ENCODE assay signal across 10 cellular contexts in genomic region chr17:28334176-28334575, GRCh38. TPM values are rescaled to one million over a fixed set of nuclear protein-coding genes. Genes with fewer than 3 reads are reported as not detected.
DNase-seq lines count a peak whose midpoint lies in the region; ATAC-seq and TF ChIP-seq lines count a peak whose summit lies in the region.
"Had no signal": no experiment of that assay in that cellular context is flagged by ENCODE, and none has a peak within 500 bp of the region (broad histone marks: within the 10 kb centered on the region; RNA-seq: fewer than 3 reads in every experiment).

No MANE protein-coding gene starts in this region.

- H3K36me3 ChIP-seq in testis (ENCODE audit: low read depth, missing control alignments): no peaks in the 10 kb centered on the region

- no peaks in the 10 kb centered on the region for H3K27me3 ChIP-seq in testis

- no peaks in the 10 kb centered on the region for H3K27me3 Mint-ChIP-seq in activated CD4-positive, alpha-beta T cell treated with anti-CD3 and anti-CD28 coated beads, Interleukin-2, amount 10 ng/mL, durations not matched to agents 24 days and 14 days
- no peaks in the 10 kb centered on the region for H3K27me3 Mint-ChIP-seq in activated B cell treated with CpG ODN at 0.5 μM for 24 hours

- TF ChIP-seq CTCF in activated B cell treated with CpG ODN at 0.5 μM for 24 hours (IDR thresholded peaks at IDR 0.05) (no peak), testis (IDR thresholded peaks at IDR 0.05) (no peak)

- H3K36me3 Mint-ChIP-seq in activated CD4-positive, alpha-beta T cell treated with anti-CD3 and anti-CD28 coated beads, Interleukin-2, amount 10 ng/mL, durations not matched to agents 24 days and 14 days (ENCODE audit: low read depth): peaks cover 9% of the 10 kb centered on the region
- H3K36me3 Mint-ChIP-seq in activated B cell treated with CpG ODN at 0.5 μM for 24 hours (ENCODE audit: low read depth): peaks cover 28% of the 10 kb centered on the region

- ATAC-seq in activated B cell treated with CpG ODN at 0.5 μM for 24 hours (ENCODE audit: low read depth) (no peak), GM21515 (IDR thresholded peaks at IDR 0.05; ENCODE audit: unreplicated experiment) (no peak)

- 33 to 40% methylated on average over 6 of the region's 6 CpGs for WGBS in testis, 2 donors

- peaks cover 34% of the 10 kb centered on the region for H3K4me1 Mint-ChIP-seq in activated CD4-positive, alpha-beta T cell treated with anti-CD3 and anti-CD28 coated beads, Interleukin-2, amount 10 ng/mL, durations not matched to agents 24 days and 14 days
- peaks cover 35% of the 10 kb centered on the region for H3K4me1 Mint-ChIP-seq in activated B cell treated with CpG ODN at 0.5 μM for 24 hours

- CTCF ChIA-PET in activated B cell treated with CpG ODN at 0.5 μM for 24 hours (lab: Charles Lee): no interaction called here

- TF ChIP-seq POLR2A in testis (IDR thresholded peaks at IDR 0.05): no peak

- H3K4me3 ChIP-seq in testis: peak overlapping the region; percentile 82 to 83

- no peaks in the 10 kb centered on the region for H3K9me3 ChIP-seq in testis

- DNase-seq in activated CD4-positive, alpha-beta T cell treated with anti-CD3 and anti-CD28 coated beads, Interleukin-2, amount 10 ng/mL, durations not matched to agents 24 days and 14 days: no peak
- no peak for DNase-seq in activated CD4-positive, alpha-beta T cell treated with anti-CD3 and anti-CD28 coated beads, Interleukin-2, amount 50 U/mL, for 48 hours
- no peak for DNase-seq in activated B cell treated with CpG ODN at 0.5 μM for 24 hours
- peak; percentile 47 for DNase-seq in iris pigment epithelial cell (ENCODE audit: low read depth)
- DNase-seq in testis: no peak
- no peak for DNase-seq in DMS153 treated with DMSO at 0.1 percent for 48 hours (lab: John Stamatoyannopoulos, UW; ENCODE audit: unreplicated experiment)
- no peak for DNase-seq in NCI-H1092 (lab: John Stamatoyannopoulos, UW)

- H3K9me3 Mint-ChIP-seq in activated CD4-positive, alpha-beta T cell treated with anti-CD3 and anti-CD28 coated beads, Interleukin-2, amount 10 ng/mL, durations not matched to agents 24 days and 14 days: no peaks in the 10 kb centered on the region
- H3K9me3 Mint-ChIP-seq in activated B cell treated with CpG ODN at 0.5 μM for 24 hours: no peaks in the 10 kb centered on the region

- POLR2A ChIA-PET in activated B cell treated with CpG ODN at 0.5 μM for 24 hours (lab: Charles Lee): interaction anchor here (4.3 kb wide), 1 partner anchor 24 kb away, joined by 110 read pairs; the partner anchor contains the start of gene POLDIP2

- peak overlapping the region; percentile 96 for H3K27ac Mint-ChIP-seq in activated CD4-positive, alpha-beta T cell treated with anti-CD3 and anti-CD28 coated beads, Interleukin-2, amount 10 ng/mL, durations not matched to agents 24 days and 14 days
- H3K27ac Mint-ChIP-seq in activated B cell treated with CpG ODN at 0.5 μM for 24 hours: peak overlapping the region; percentile 89

- H3K4me1 ChIP-seq in testis: peaks cover 33% of the 10 kb centered on the region

- intact Hi-C loops in activated CD4-positive, alpha-beta T cell treated with anti-CD3 and anti-CD28 coated beads, Interleukin-2, amount 10 ng/mL, durations not matched to agents 24 days and 14 days (cut with micrococcal nuclease): no loop called here
- intact Hi-C loops in activated B cell treated with CpG ODN at 0.5 μM for 24 hours (cut with micrococcal nuclease) (loop anchor here (2.0 kb wide), 1 partner anchor 441 kb away; the partner anchor contains the start of gene LYRM9), testis (cut with DNase I; ENCODE audit: low total_unique reads) (no loop called here)

- peak overlapping the region; percentile 59 to 82 for H3K27ac ChIP-seq in testis

- H3K4me3 Mint-ChIP-seq in activated CD4-positive, alpha-beta T cell treated with anti-CD3 and anti-CD28 coated beads, Interleukin-2, amount 10 ng/mL, durations not matched to agents 24 days and 14 days: peak overlapping the region; percentile 97
- peak overlapping the region; percentile 96 for H3K4me3 Mint-ChIP-seq in activated B cell treated with CpG ODN at 0.5 μM for 24 hours

RNA-seq across cellular contexts. Expression of gene IFT20, which starts 1.1 kb away (rescaled TPM):
- 21.1 and 24.7 TPM in 2 replicates for total RNA-seq in activated CD4-positive, alpha-beta T cell treated with anti-CD3 and anti-CD28 coated beads, Interleukin-2, amount 10 ng/mL, durations not matched to agents 24 days and 14 days
- 24.9 and 25.9 TPM in 2 replicates for total RNA-seq in activated B cell treated with CpG ODN at 0.5 μM for 24 hours
- total RNA-seq in testis: 10 to 100 TPM; 79.8 to 94.8 TPM
- polyA plus RNA-seq in testis (ENCODE audit: insufficient read depth, low read depth, low replicate concordance): 104 TPM

RNA-seq across cellular contexts. Expression of gene TNFAIP1, which starts 1.4 kb away (rescaled TPM):
- total RNA-seq in activated CD4-positive, alpha-beta T cell treated with anti-CD3 and anti-CD28 coated beads, Interleukin-2, amount 10 ng/mL, durations not matched to agents 24 days and 14 days: 30.8 and 32.7 TPM in 2 replicates
- total RNA-seq in activated B cell treated with CpG ODN at 0.5 μM for 24 hours (16.3 and 18.9 TPM in 2 replicates), testis (10 to 100 TPM; 42.9 to 65.7 TPM)
- polyA plus RNA-seq in testis (ENCODE audit: insufficient read depth, low read depth, low replicate concordance): 41.8 TPM

RNA-seq across cellular contexts. Expression of gene TMEM97, which starts 15.2 kb away (rescaled TPM):
- 64.6 and 69.0 TPM in 2 replicates for total RNA-seq in activated CD4-positive, alpha-beta T cell treated with anti-CD3 and anti-CD28 coated beads, Interleukin-2, amount 10 ng/mL, durations not matched to agents 24 days and 14 days
- 16.1 and 17.6 TPM in 2 replicates for total RNA-seq in activated B cell treated with CpG ODN at 0.5 μM for 24 hours
- 100 to 1,000 TPM; 118 to 139 TPM for total RNA-seq in testis
- polyA plus RNA-seq in testis (ENCODE audit: insufficient read depth, low read depth, low replicate concordance): 108 TPM

RNA-seq across cellular contexts. Expression of gene POLDIP2, which starts 23.2 kb away (rescaled TPM):
- total RNA-seq in activated CD4-positive, alpha-beta T cell treated with anti-CD3 and anti-CD28 coated beads, Interleukin-2, amount 10 ng/mL, durations not matched to agents 24 days and 14 days: 112 and 115 TPM in 2 replicates
- total RNA-seq in activated B cell treated with CpG ODN at 0.5 μM for 24 hours (60.5 and 65.2 TPM in 2 replicates), testis (100 to 1,000 TPM; 143 to 154 TPM)
- polyA plus RNA-seq in testis (ENCODE audit: insufficient read depth, low read depth, low replicate concordance): 139 TPM

RNA-seq across cellular contexts. Expression of gene SEBOX, which starts 30.8 kb away (rescaled TPM):
- not detected in 2 replicates for total RNA-seq in activated CD4-positive, alpha-beta T cell treated with anti-CD3 and anti-CD28 coated beads, Interleukin-2, amount 10 ng/mL, durations not matched to agents 24 days and 14 days
- total RNA-seq in activated B cell treated with CpG ODN at 0.5 μM for 24 hours: not detected in 2 replicates
- not detected for total RNA-seq in testis
- polyA plus RNA-seq in testis (ENCODE audit: insufficient read depth, low read depth, low replicate concordance): not detected
- total RNA-seq: M059J, subcutaneous adipose tissue had no signal
